In genomic region chr12:55972906-55973597, GRCh38 we compare ENCODE assay signal across 8 cellular contexts. TPM values are rescaled to one million over a fixed set of nuclear protein-coding genes. Genes with fewer than 3 reads are reported as not detected.
DNase-seq lines count a peak whose midpoint lies in the region; ATAC-seq and TF ChIP-seq lines count a peak whose summit lies in the region.

No MANE protein-coding gene starts in this region.

- TSS peak; percentile 96 for BruUV-seq in OCI-LY7 (replicated peaks; lab: Mats Ljungman, UMichigan)

- CTCF ChIA-PET in OCI-LY7 (lab: Charles Lee; ENCODE audit: unreplicated experiment), result interaction anchor here (0.8 to 0.9 kb wide), 2 partner anchors 12 to 229 kb away, joined by 4 read pairs; no protein-coding TSS in a partner anchor

- 0 out of 2 replicates have a peak, but pooled peaks cover 5% of the 10 kb centered on the region for H4K20me1 ChIP-seq in OCI-LY7 (ENCODE audit: insufficient read depth, low read length)

- peak overlapping the region; percentile 57 for H3K27ac ChIP-seq in OCI-LY7 (ENCODE audit: low read depth, low read length, poor library complexity, severe bottlenecking)
- peak overlapping the region; percentile 88 to 93 (median 90) for H3K27ac ChIP-seq in esophagus muscularis mucosa (replicated peaks in 1 of 4)
- H3K27ac ChIP-seq in sigmoid colon, result peak overlapping the region; percentile 86 to 92 (median 90)

- peak overlapping the region; percentile 70 for H2AFZ ChIP-seq in OCI-LY7 (ENCODE audit: low read length)

- peak overlapping the region; percentile 78 for H3K4me2 ChIP-seq in OCI-LY7 (ENCODE audit: low read length)

- H3K4me1 Mint-ChIP-seq in activated naive CD8-positive, alpha-beta T cell treated with anti-CD3 and anti-CD28 coated beads for 36 hours, result peaks cover 33% of the 10 kb centered on the region

- intact Hi-C loops in OCI-LY7 (cut with micrococcal nuclease; ENCODE audit: unreplicated experiment), result loop anchor here (1.0 to 2.0 kb wide), 3 partner anchors 44 to 154 kb away; partner anchors contain the start of genes ORMDL2 and RPS26
- intact Hi-C loops in esophagus muscularis mucosa (cut with DNase I), result no loop called here
- intact Hi-C loops in sigmoid colon (cut with DNase I), result no loop called here

- ATAC-seq in HG03439 (IDR thresholded peaks at IDR 0.05; ENCODE audit: unreplicated experiment), result no peak

- no peaks in the 10 kb centered on the region for H3K27me3 Mint-ChIP-seq in activated naive CD8-positive, alpha-beta T cell treated with anti-CD3 and anti-CD28 coated beads for 36 hours

- H3K79me2 ChIP-seq in OCI-LY7 (ENCODE audit: insufficient read depth, low read depth, low read length), result peaks cover 22% of the 10 kb centered on the region; the same call in 1 of the 2 replicates

- no peaks in the 10 kb centered on the region for H3K9me3 Mint-ChIP-seq in activated naive CD8-positive, alpha-beta T cell treated with anti-CD3 and anti-CD28 coated beads for 36 hours

- H3K27me3 ChIP-seq in esophagus muscularis mucosa (no peaks in the 10 kb centered on the region), sigmoid colon (no peaks in the 10 kb centered on the region)

- H3K4me3 Mint-ChIP-seq in activated naive CD8-positive, alpha-beta T cell treated with anti-CD3 and anti-CD28 coated beads for 36 hours, result no peak overlapping the region

- POLR2A ChIA-PET in OCI-LY7 (lab: Charles Lee), result interaction anchor here (0.5 to 2.5 kb wide), 19 partner anchors 11 to 1256 kb away, joined by 3 to 32 read pairs (median 4); partner anchors contain the start of genes ORMDL2, SARNP and SHMT2

- 2% methylated on average over 18 of the region's 18 CpGs for WGBS in esophagus muscularis mucosa
- 0 to 1% methylated on average over 18 of the region's 18 CpGs for WGBS in sigmoid colon, 2 donors

- peak; percentile 68 for TF ChIP-seq POLR2A in esophagus muscularis mucosa (IDR thresholded peaks at IDR 0.05; ENCODE audit: low read depth)
- peak; percentile 80 to 85 for TF ChIP-seq POLR2A in sigmoid colon (IDR thresholded peaks at IDR 0.05)

- H3K36me3 Mint-ChIP-seq in activated naive CD8-positive, alpha-beta T cell treated with anti-CD3 and anti-CD28 coated beads for 36 hours, result peaks cover 12% of the 10 kb centered on the region

- H3K4me3 ChIP-seq in GM12875 (ENCODE audit: low read depth, low read length) (peak overlapping the region; percentile 52), OCI-LY7 (ENCODE audit: low read depth, low read length, poor library complexity, severe bottlenecking) (peak overlapping the region; percentile 81), esophagus muscularis mucosa (peak overlapping the region; percentile 58 to 71 (median 66)), sigmoid colon (peak overlapping the region; percentile 47 to 62 (median 56))

- TF ChIP-seq EP300 in esophagus muscularis mucosa (IDR thresholded peaks at IDR 0.05), result no peak
- no peak for TF ChIP-seq EP300 in sigmoid colon (IDR thresholded peaks at IDR 0.05)

- peaks cover 32% of the 10 kb centered on the region for H3K4me1 ChIP-seq in OCI-LY7 (ENCODE audit: insufficient read depth, low read length, poor library complexity, severe bottlenecking)
- peaks cover 25 to 73% (median 62%) of the 10 kb centered on the region in 4 donors for H3K4me1 ChIP-seq in esophagus muscularis mucosa
- H3K4me1 ChIP-seq in sigmoid colon, result peaks cover 0 to 47% (median 33%) of the 10 kb centered on the region in 4 donors

- H3K36me3 ChIP-seq in OCI-LY7 (ENCODE audit: insufficient read depth, low read length), result peaks cover 43% of the 10 kb centered on the region
- H3K36me3 ChIP-seq in esophagus muscularis mucosa, result peaks cover 0 to 36% (median 19%) of the 10 kb centered on the region in 4 donors
- peaks cover 0 to 14% (median 0%) of the 10 kb centered on the region in 4 donors for H3K36me3 ChIP-seq in sigmoid colon

- DNase-seq in OCI-LY7 (ENCODE audit: low spot score), result peak; percentile 33
- DNase-seq in esophagus muscularis mucosa (ENCODE audit: extremely low spot score), result no peak
- no peak for DNase-seq in sigmoid colon
- no peak for DNase-seq in activated naive CD8-positive, alpha-beta T cell treated with anti-CD3 and anti-CD28 coated beads for 36 hours
- DNase-seq in OCI-M2 (lab: John Stamatoyannopoulos, UW; ENCODE audit: unreplicated experiment), result no peak
- DNase-seq in T1000 (lab: John Stamatoyannopoulos, UW), result no peak

- no peak overlapping the region for H3K27ac Mint-ChIP-seq in activated naive CD8-positive, alpha-beta T cell treated with anti-CD3 and anti-CD28 coated beads for 36 hours

- TF ChIP-seq CTCF in GM12875 (IDR thresholded peaks at IDR 0.05; ENCODE audit: borderline replicate concordance, insufficient read depth, low read depth, low read length) (no peak), OCI-LY7 (conservative IDR thresholded peaks at IDR 0.05; ENCODE audit: low read length) (no peak), esophagus muscularis mucosa (IDR thresholded peaks at IDR 0.05) (no peak), sigmoid colon (IDR thresholded peaks at IDR 0.05) (no peak)

- no peaks in the 10 kb centered on the region for H3K9me2 ChIP-seq in OCI-LY7 (ENCODE audit: insufficient read depth, low read length)

- no peaks in the 10 kb centered on the region for H3K9me3 ChIP-seq in OCI-LY7 (ENCODE audit: low read length)
- H3K9me3 ChIP-seq in esophagus muscularis mucosa, result no peaks in the 10 kb centered on the region
- no peaks in the 10 kb centered on the region for H3K9me3 ChIP-seq in sigmoid colon

RNA-seq across cellular contexts. Expression of gene RAB5B, which starts 0.8 kb away (rescaled TPM):
- 21.6 and 21.8 TPM in 2 replicates for total RNA-seq in OCI-LY7 (2014; rRNA removed; shearing (Covaris generic))
- total RNA-seq in OCI-LY7 (2022) (47.2 and 50.5 TPM in 2 replicates), esophagus muscularis mucosa (100 to 1,000 TPM; 116 to 189 (median 138) TPM), sigmoid colon (100 to 1,000 TPM in 3 of 4 donors, 10 to 100 TPM in 1; 92.8 to 102 (median 101) TPM)
- polyA plus RNA-seq in sigmoid colon, result 100 to 1,000 TPM in 1 of 3 donors, 10 to 100 TPM in 2; 82.8 to 113 (median 83.5) TPM
- total RNA-seq in activated naive CD8-positive, alpha-beta T cell treated with anti-CD3 and anti-CD28 coated beads for 36 hours, result 10 to 100 TPM; 24.5 to 25.3 TPM

RNA-seq across cellular contexts. Expression of gene CDK2, which starts 6.4 kb away (rescaled TPM):
- 57.8 and 68.1 TPM in 2 replicates for total RNA-seq in OCI-LY7 (2014; rRNA removed; shearing (Covaris generic))
- 80.9 and 81.4 TPM in 2 replicates for total RNA-seq in OCI-LY7 (2022)
- total RNA-seq in esophagus muscularis mucosa, result 10 to 100 TPM; 35.3 to 84.9 (median 57.1) TPM
- total RNA-seq in sigmoid colon, result 10 to 100 TPM; 11.4 to 27.7 (median 18.8) TPM
- polyA plus RNA-seq in sigmoid colon, result 10 to 100 TPM in 2 of 3 donors, 1 to 10 TPM in 1; 7.2 to 23.4 (median 11.1) TPM
- total RNA-seq in activated naive CD8-positive, alpha-beta T cell treated with anti-CD3 and anti-CD28 coated beads for 36 hours, result 100 to 1,000 TPM; 111 to 120 TPM

RNA-seq across cellular contexts. Expression of gene PMEL, which starts 7.2 kb away (rescaled TPM):
- total RNA-seq in OCI-LY7 (2014; rRNA removed; shearing (Covaris generic)), result 0.49 and 1.4 TPM in 2 replicates
- total RNA-seq in OCI-LY7 (2022), result 2.4 and 3.0 TPM in 2 replicates
- 1 to 10 TPM in 1 of 4 donors, under 1 TPM in 1, not detected in 2; 0.66 to 2.2 TPM for total RNA-seq in esophagus muscularis mucosa
- total RNA-seq in sigmoid colon, result 1 to 10 TPM in 1 of 4 donors, under 1 TPM in 1, not detected in 2; 0.71 to 1.3 TPM
- 1 to 10 TPM; 1.2 to 1.8 (median 1.7) TPM for polyA plus RNA-seq in sigmoid colon
- total RNA-seq in activated naive CD8-positive, alpha-beta T cell treated with anti-CD3 and anti-CD28 coated beads for 36 hours, result under 1 TPM; 0.25 to 0.28 TPM

RNA-seq across cellular contexts. Expression of gene SUOX, which starts 24.0 kb away (rescaled TPM):
- total RNA-seq in OCI-LY7 (2014; rRNA removed; shearing (Covaris generic)), result 2.5 and 2.7 TPM in 2 replicates
- total RNA-seq in OCI-LY7 (2022) (6.4 and 7.4 TPM in 2 replicates), esophagus muscularis mucosa (10 to 100 TPM; 18.3 to 29.0 (median 25.3) TPM), sigmoid colon (10 to 100 TPM; 20.9 to 51.0 (median 25.4) TPM)
- polyA plus RNA-seq in sigmoid colon, result 10 to 100 TPM in 2 of 3 donors, 1 to 10 TPM in 1; 8.4 to 16.1 (median 15.0) TPM
- total RNA-seq in activated naive CD8-positive, alpha-beta T cell treated with anti-CD3 and anti-CD28 coated beads for 36 hours, result 1 to 10 TPM; 4.6 to 4.9 TPM

RNA-seq across cellular contexts. Expression of gene DGKA, which starts 42.1 kb away (rescaled TPM):
- total RNA-seq in OCI-LY7 (2014; rRNA removed; shearing (Covaris generic)), result 106 and 144 TPM in 2 replicates
- 170 and 216 TPM in 2 replicates for total RNA-seq in OCI-LY7 (2022)
- 10 to 100 TPM; 18.7 to 39.7 (median 24.7) TPM for total RNA-seq in esophagus muscularis mucosa
- 10 to 100 TPM; 21.4 to 76.4 (median 49.1) TPM for total RNA-seq in sigmoid colon
- polyA plus RNA-seq in sigmoid colon, result 10 to 100 TPM; 43.0 to 97.8 (median 44.4) TPM
- total RNA-seq in activated naive CD8-positive, alpha-beta T cell treated with anti-CD3 and anti-CD28 coated beads for 36 hours, result 100 to 1,000 TPM; 236 TPM
